In the genomic region with DNA sequence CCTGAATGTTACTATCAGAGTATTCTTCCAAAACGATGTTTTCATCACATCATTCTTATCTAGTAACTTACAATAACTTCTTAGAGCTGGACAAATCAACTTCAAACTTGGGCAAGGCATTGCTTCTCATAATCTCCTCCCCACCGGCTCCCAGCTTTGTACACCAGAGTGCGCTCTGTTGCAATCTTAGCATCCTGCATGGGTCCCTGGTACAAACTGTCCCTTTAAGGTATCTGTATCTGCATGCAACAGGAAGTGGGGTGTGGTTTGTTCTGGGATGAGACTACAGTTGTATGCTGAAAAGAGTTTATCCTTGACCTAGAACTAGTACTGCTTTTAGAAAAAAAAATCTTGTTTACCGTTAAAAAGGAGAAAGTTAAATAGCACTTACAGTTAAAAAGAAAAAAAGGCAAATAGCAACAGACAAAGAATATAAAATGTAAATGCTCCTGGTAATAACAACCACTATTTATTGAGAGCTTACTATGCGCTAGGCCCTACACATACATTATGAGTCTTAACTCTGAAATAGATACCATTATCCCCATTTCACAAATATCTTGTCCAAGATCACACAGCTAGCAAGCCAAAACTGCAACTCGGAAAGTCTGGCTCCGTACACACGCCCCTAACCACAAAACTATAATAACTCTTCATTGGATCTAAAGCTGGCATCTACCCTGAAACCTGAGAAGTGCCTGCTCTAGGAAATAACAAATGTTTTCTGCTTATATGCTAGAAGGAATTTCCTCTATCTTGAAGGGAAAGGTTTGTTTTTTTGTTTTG, we compare ENCODE assay signal across 8 cellular contexts. TPM values are rescaled to one million over a fixed set of nuclear protein-coding genes. Genes with fewer than 3 reads are reported as not detected.
A peak's percentile ranks its signal among the peaks of the same experiment; 100 is the strongest.
DNase-seq lines count a peak whose midpoint lies in the region; ATAC-seq and TF ChIP-seq lines count a peak whose summit lies in the region.

No MANE protein-coding gene starts in this region.

- H3K36me3 Mint-ChIP-seq in CD8-positive, alpha-beta T cell = peaks cover 7% of the 10 kb centered on the region

- peak overlapping the region; percentile 93 for H3K27ac Mint-ChIP-seq in CD8-positive, alpha-beta T cell

- peaks cover 30% of the 10 kb centered on the region for H3K4me1 ChIP-seq in CD8-positive, alpha-beta T cell (ENCODE audit: insufficient read depth, low read length)
- no peaks in the 10 kb centered on the region for H3K4me1 ChIP-seq in smooth muscle cell (ENCODE audit: low read depth)

- no peak overlapping the region for H3K9ac ChIP-seq in smooth muscle cell (ENCODE audit: low read depth)

- peak; percentile 86 for TF ChIP-seq CTCF in CD8-positive, alpha-beta T cell (IDR thresholded peaks at IDR 0.05)
- peak; percentile 36 for TF ChIP-seq CTCF in smooth muscle cell (IDR thresholded peaks at IDR 0.05; ENCODE audit: borderline replicate concordance, insufficient read depth, poor library complexity, severe bottlenecking)

- DNase-seq in CD8-positive, alpha-beta T cell = peak; percentile 55 to 86 (median 76)
- DNase-seq in activated T-helper 1 cell treated with Interleukin-2 at 50 U/mL for 16 hours (ENCODE audit: low read depth) = peak; percentile 59
- peak; percentile 72 for DNase-seq in Right ventricle myocardium superior
- DNase-seq in smooth muscle cell (lab: John Stamatoyannopoulos, UW; ENCODE audit: unreplicated experiment) = no peak
- no peak for DNase-seq in hippocampal formation (lab: John Stamatoyannopoulos, UW)

- H3K27me3 ChIP-seq in CD8-positive, alpha-beta T cell (ENCODE audit: insufficient read depth, low read length) = no peaks in the 10 kb centered on the region
- H3K27me3 ChIP-seq in smooth muscle cell (ENCODE audit: low read depth) = no peaks in the 10 kb centered on the region

- peak overlapping the region; percentile 59 for H3K4me3 Mint-ChIP-seq in CD8-positive, alpha-beta T cell

- peak; percentile 95 for ATAC-seq in CD8-positive, alpha-beta T cell
- ATAC-seq in GM19395 (IDR thresholded peaks at IDR 0.05; ENCODE audit: unreplicated experiment) (peak; percentile 100), HG03432 (IDR thresholded peaks at IDR 0.05; ENCODE audit: unreplicated experiment) (peak; percentile 100), Right ventricle myocardium superior (ENCODE audit: poor library complexity) (peak; percentile 99)

- H3K36me3 ChIP-seq in CD8-positive, alpha-beta T cell (ENCODE audit: insufficient read depth, low read length) = no peaks in the 10 kb centered on the region
- H3K36me3 ChIP-seq in smooth muscle cell (ENCODE audit: low read depth) = no peaks in the 10 kb centered on the region

- peak overlapping the region; percentile 42 for H3K27ac ChIP-seq in CD8-positive, alpha-beta T cell (ENCODE audit: low read depth, low read length)
- H3K27ac ChIP-seq in smooth muscle cell (ENCODE audit: low read depth) = no peak overlapping the region

- peaks cover 9% of the 10 kb centered on the region for H3F3A ChIP-seq in smooth muscle cell (ENCODE audit: low read depth)

- CTCF ChIA-PET in CD8-positive, alpha-beta T cell (lab: Charles Lee) = interaction anchor here (0.6 to 3.6 kb wide), 42 partner anchors 8 to 667 kb away, joined by 3 to 41 read pairs (median 4); partner anchors contain the start of genes CITED2, HECA and REPS1

- H3K4me1 Mint-ChIP-seq in CD8-positive, alpha-beta T cell (ENCODE audit: low read depth) = peaks cover 58% of the 10 kb centered on the region

- intact Hi-C loops in CD8-positive, alpha-beta T cell (cut with DNase I, micrococcal nuclease) = loop anchor here (1.0 to 5.0 kb wide), 11 partner anchors 8 to 308 kb away; partner anchors contain the start of gene TXLNB (in 1 of the 2)
- intact Hi-C loops in Right ventricle myocardium superior (cut with DNase I) = loop anchor here (5.0 kb wide), 1 partner anchor 242 kb away; no protein-coding TSS in a partner anchor

- H3K4me3 ChIP-seq in CD8-positive, alpha-beta T cell (ENCODE audit: low read depth, low read length) = peak overlapping the region; percentile 24
- H3K4me3 ChIP-seq in smooth muscle cell = no peak overlapping the region

- no peak overlapping the region for H2AFZ ChIP-seq in smooth muscle cell (ENCODE audit: low read depth)

- H3K4me2 ChIP-seq in smooth muscle cell = peak overlapping the region; percentile 33

- no peaks in the 10 kb centered on the region for H4K20me1 ChIP-seq in smooth muscle cell (ENCODE audit: low read depth)

- H3K9me3 ChIP-seq in CD8-positive, alpha-beta T cell (ENCODE audit: low read length) = peaks cover 7% of the 10 kb centered on the region
- no peaks in the 10 kb centered on the region for H3K9me3 ChIP-seq in smooth muscle cell (replicated peaks; ENCODE audit: low read depth)

- POLR2A ChIA-PET in CD8-positive, alpha-beta T cell (lab: Charles Lee) = interaction anchor here (0.6 to 3.5 kb wide), 26 partner anchors 9 to 249 kb away, joined by 3 to 38 read pairs (median 6); partner anchors contain the start of genes CITED2, HECA, REPS1 and TXLNB

- 59% methylated on average over 8 of the region's 8 CpGs for WGBS in smooth muscle cell (ENCODE audit: low lambda C conversion rate)

- H3K27me3 Mint-ChIP-seq in CD8-positive, alpha-beta T cell (ENCODE audit: low read depth) = no peaks in the 10 kb centered on the region

- H3K79me2 ChIP-seq in smooth muscle cell (ENCODE audit: low read depth) = no peaks in the 10 kb centered on the region

- H3K9me3 Mint-ChIP-seq in CD8-positive, alpha-beta T cell = peaks cover 6% of the 10 kb centered on the region

TF ChIP-seq in PFSK-1, 5 proteins besides CTCF, POLR2A, EP300 and RAD21:
- TF ChIP-seq TAF1 (IDR thresholded peaks at IDR 0.05; ENCODE audit: borderline replicate concordance, insufficient read depth, low read length) (no peak), SIN3A (IDR thresholded peaks at IDR 0.05; ENCODE audit: borderline replicate concordance, insufficient read depth, low read length) (no peak), FOXP2 (optimal IDR thresholded peaks at IDR 0.05; ENCODE audit: borderline replicate concordance, extremely low read depth, extremely low read length, insufficient read depth) (peak; percentile 33), POLR2AphosphoS5 (IDR thresholded peaks at IDR 0.05; ENCODE audit: low read depth, low read length) (no peak), REST (IDR thresholded peaks at IDR 0.05; ENCODE audit: insufficient read depth in 1 of 2, low read depth in 2 of 2, low read length in 2 of 2) (no peak)

RNA-seq across cellular contexts. Expression of gene HECA, which starts 9.8 kb away (rescaled TPM):
- 100 to 1,000 TPM; 231 to 234 TPM for total RNA-seq in CD8-positive, alpha-beta T cell
- polyA plus RNA-seq in PFSK-1 (2012; ENCODE audit: insufficient read length, low read depth) = 2.6 TPM
- total RNA-seq in Right ventricle myocardium superior = 54.2 TPM
- total RNA-seq in smooth muscle cell = 19.7 and 21.3 TPM in 2 replicates
- polyA plus RNA-seq in smooth muscle cell = 7.2 and 7.7 TPM in 2 replicates

Comparison
In these comparisons a context has a peak if more than half of its experiments do, and no peak if none do; other contexts are left out.
1. DNase-seq: peak in CD8-positive, alpha-beta T cell (7 of 7), activated T-helper 1 cell treated with Interleukin-2 at 50 U/mL for 16 hours (single experiment) and Right ventricle myocardium superior (single experiment); none in smooth muscle cell (single experiment) and hippocampal formation (0 of 2).
2. Peak in every context shown above with its lines, with median percentiles within 50 percentile points of each other: ATAC-seq.